Comparison of ENCODE assay signal across 34 cellular contexts in the genomic region with DNA sequence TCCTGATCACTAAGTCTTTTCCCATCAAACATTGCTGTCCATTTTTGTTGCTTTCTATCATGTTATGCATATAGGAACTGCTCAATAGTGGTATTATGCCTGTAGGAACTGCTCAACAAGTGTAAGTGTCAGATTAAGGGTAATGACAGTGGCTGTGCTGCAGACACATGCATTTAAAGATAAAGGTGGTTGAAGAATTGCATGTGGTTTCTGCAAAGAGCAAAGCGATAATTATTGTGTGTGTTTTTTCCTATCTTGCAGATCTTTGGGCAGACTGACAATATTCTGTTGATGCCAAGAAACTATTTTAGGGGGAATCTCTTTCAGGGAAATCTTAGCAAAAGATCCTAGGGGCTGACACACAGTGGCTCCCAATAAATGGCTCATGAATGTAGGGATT.
"Had no signal": no experiment of that assay in that cellular context is flagged by ENCODE, and none has a peak within 500 bp of the region (broad histone marks: within the 10 kb centered on the region; RNA-seq: fewer than 3 reads in every experiment).

No MANE protein-coding gene starts in this region.

- DNase-seq: activated CD4-positive, alpha-beta memory T cell treated with anti-CD3 and anti-CD28 coated beads, Interleukin-2, amount 10 ng/mL, durations not matched to agents 7 days and 5 days; activated CD4-positive, alpha-beta T cell treated with anti-CD3 and anti-CD28 coated beads for 1 hour; activated CD4-positive, alpha-beta T cell treated with anti-CD3 and anti-CD28 coated beads, Interleukin-2, amount 10 ng/mL, durations not matched to agents 7 days and 5 days; activated naive CD8-positive, alpha-beta T cell treated with anti-CD3 and anti-CD28 coated beads, Interleukin-2, amount 50 U/mL, for 24 hours; activated T-cell treated with anti-CD3 and anti-CD28 coated beads, Interleukin-2, amount 50 U/mL, for 48 hours; amygdala; endodermal cell; foreskin keratinocyte; islet precursor cell; left cardiac atrium; mammary epithelial cell; naive B cell; nephron progenitor cell; retina; stimulated activated CD4-positive, alpha-beta T cell treated with anti-CD3 and anti-CD28 coated beads, Interleukin-12 subunit alpha, Interleukin-12 subunit beta, amount 100 ng/mL, for 4 hours; stimulated activated CD4-positive, alpha-beta T cell treated with anti-CD3 and anti-CD28 coated beads, Interleukin-4, amount 100 ng/mL, for 4 hours; stimulated activated CD8-positive, alpha-beta memory T cell treated with anti-CD3 and anti-CD28 coated beads, Interleukin-4, amount 100 ng/mL, for 48 hours; stimulated activated naive CD8-positive, alpha-beta T cell treated with anti-CD3 and anti-CD28 coated beads, Interleukin-15, amount 100 ng/mL, for 72 hours; substantia nigra; upper lobe of left lung had no signal

- H3K36me3 ChIP-seq: breast epithelium, esophagus muscularis mucosa, neutrophil, vagina had no signal

- H3K27me3 ChIP-seq: breast epithelium, esophagus muscularis mucosa, foreskin keratinocyte, neutrophil, upper lobe of left lung, vagina had no signal

- ATAC-seq: activated naive CD8-positive, alpha-beta T cell treated with anti-CD3 and anti-CD28 coated beads, Interleukin-2, amount 50 U/mL, for 24 hours; foreskin keratinocyte; left cardiac atrium; sciatic nerve; stimulated activated memory B cell treated with anti-CD40 and anti-IgM and Interleukin-4, amounts not matched to agents 10 μg/mL and 1 μg/mL and 100 μg/mL, for 72 hours; stimulated activated naive CD8-positive, alpha-beta T cell treated with anti-CD3 and anti-CD28 coated beads, Interleukin-15, amount 100 ng/mL, for 72 hours; WTC11 had no signal

- H3K27ac Mint-ChIP-seq: activated CD4-positive, alpha-beta memory T cell treated with anti-CD3 and anti-CD28 coated beads, Interleukin-2, amount 10 ng/mL, durations not matched to agents 7 days and 5 days; activated CD4-positive, alpha-beta T cell treated with anti-CD3 and anti-CD28 coated beads, Interleukin-2, amount 10 ng/mL, durations not matched to agents 7 days and 5 days; activated naive CD4-positive, alpha-beta T cell treated with anti-CD3 and anti-CD28 coated beads, Interleukin-2, amount 50 U/mL, for 24 hours; activated naive CD8-positive, alpha-beta T cell treated with anti-CD3 and anti-CD28 coated beads, Interleukin-2, amount 50 U/mL, for 24 hours; activated T-helper 2 cell treated with anti-CD3 and anti-CD28 coated beads, Interferon-gamma antibody, Interleukin-2, Interleukin-4, amounts not matched to agents 10 μg/mL and 5 μg/mL and 100 μg/mL, durations not matched to agents 14 hours and 24 hours and 36 hours; dendritic cell treated with granulocyte-macrophage colony-stimulating factor and Interleukin-4, amounts not matched to agents 40 ng/mL and 50 ng/mL, for 4 days; endodermal cell; mesothelial cell of epicardium; stimulated activated memory B cell treated with anti-CD40 and anti-IgM and Interleukin-4, amounts not matched to agents 10 μg/mL and 1 μg/mL and 100 μg/mL, for 72 hours; stimulated activated naive CD8-positive, alpha-beta T cell treated with anti-CD3 and anti-CD28 coated beads, Interleukin-15, amount 100 ng/mL, for 72 hours had no signal

- H3K36me3 Mint-ChIP-seq: naive B cell had no signal

- H3K9me3 ChIP-seq: breast epithelium, esophagus muscularis mucosa, neutrophil, upper lobe of left lung, vagina had no signal

- H3K27ac ChIP-seq: breast epithelium, foreskin keratinocyte, neutrophil, skin epidermis, upper lobe of left lung, vagina had no signal

- FAIRE-seq: TTC549 had no signal

- H3K9me3 Mint-ChIP-seq: activated CD4-positive, alpha-beta memory T cell treated with anti-CD3 and anti-CD28 coated beads, Interleukin-2, amount 10 ng/mL, durations not matched to agents 7 days and 5 days; activated CD4-positive, alpha-beta T cell treated with anti-CD3 and anti-CD28 coated beads, Interleukin-2, amount 10 ng/mL, durations not matched to agents 7 days and 5 days; activated naive CD4-positive, alpha-beta T cell treated with anti-CD3 and anti-CD28 coated beads, Interleukin-2, amount 50 U/mL, for 24 hours; activated naive CD8-positive, alpha-beta T cell treated with anti-CD3 and anti-CD28 coated beads, Interleukin-2, amount 50 U/mL, for 24 hours; activated T-helper 2 cell treated with anti-CD3 and anti-CD28 coated beads, Interferon-gamma antibody, Interleukin-2, Interleukin-4, amounts not matched to agents 10 μg/mL and 5 μg/mL and 100 μg/mL, durations not matched to agents 14 hours and 24 hours and 36 hours; central memory CD8-positive, alpha-beta T cell; dendritic cell treated with granulocyte-macrophage colony-stimulating factor and Interleukin-4, amounts not matched to agents 40 ng/mL and 50 ng/mL, for 4 days; mesothelial cell of epicardium; stimulated activated memory B cell treated with anti-CD40 and anti-IgM and Interleukin-4, amounts not matched to agents 10 μg/mL and 1 μg/mL and 100 μg/mL, for 72 hours; stimulated activated naive CD8-positive, alpha-beta T cell treated with anti-CD3 and anti-CD28 coated beads, Interleukin-15, amount 100 ng/mL, for 72 hours had no signal

- H3K4me3 Mint-ChIP-seq: activated CD4-positive, alpha-beta memory T cell treated with anti-CD3 and anti-CD28 coated beads, Interleukin-2, amount 10 ng/mL, durations not matched to agents 7 days and 5 days; activated CD4-positive, alpha-beta T cell treated with anti-CD3 and anti-CD28 coated beads, Interleukin-2, amount 10 ng/mL, durations not matched to agents 7 days and 5 days; activated naive CD4-positive, alpha-beta T cell treated with anti-CD3 and anti-CD28 coated beads, Interleukin-2, amount 50 U/mL, for 24 hours; activated naive CD8-positive, alpha-beta T cell treated with anti-CD3 and anti-CD28 coated beads, Interleukin-2, amount 50 U/mL, for 24 hours; central memory CD8-positive, alpha-beta T cell; dendritic cell treated with granulocyte-macrophage colony-stimulating factor and Interleukin-4, amounts not matched to agents 40 ng/mL and 50 ng/mL, for 4 days; endodermal cell; mesothelial cell of epicardium; naive B cell; nephron progenitor cell; stimulated activated memory B cell treated with anti-CD40 and anti-IgM and Interleukin-4, amounts not matched to agents 10 μg/mL and 1 μg/mL and 100 μg/mL, for 72 hours; stimulated activated naive CD8-positive, alpha-beta T cell treated with anti-CD3 and anti-CD28 coated beads, Interleukin-15, amount 100 ng/mL, for 72 hours; WTC11 had no signal

- H3K27me3 Mint-ChIP-seq: activated CD4-positive, alpha-beta memory T cell treated with anti-CD3 and anti-CD28 coated beads, Interleukin-2, amount 10 ng/mL, durations not matched to agents 7 days and 5 days; activated CD4-positive, alpha-beta T cell treated with anti-CD3 and anti-CD28 coated beads, Interleukin-2, amount 10 ng/mL, durations not matched to agents 7 days and 5 days; activated naive CD4-positive, alpha-beta T cell treated with anti-CD3 and anti-CD28 coated beads, Interleukin-2, amount 50 U/mL, for 24 hours; activated naive CD8-positive, alpha-beta T cell treated with anti-CD3 and anti-CD28 coated beads, Interleukin-2, amount 50 U/mL, for 24 hours; central memory CD8-positive, alpha-beta T cell; dendritic cell treated with granulocyte-macrophage colony-stimulating factor and Interleukin-4, amounts not matched to agents 40 ng/mL and 50 ng/mL, for 4 days; naive B cell; stimulated activated memory B cell treated with anti-CD40 and anti-IgM and Interleukin-4, amounts not matched to agents 10 μg/mL and 1 μg/mL and 100 μg/mL, for 72 hours; stimulated activated naive CD8-positive, alpha-beta T cell treated with anti-CD3 and anti-CD28 coated beads, Interleukin-15, amount 100 ng/mL, for 72 hours had no signal

- H3K4me3 ChIP-seq: breast epithelium, esophagus muscularis mucosa, skin epidermis, upper lobe of left lung, vagina had no signal

- H3K4me1 ChIP-seq: breast epithelium had no signal
